Comparison of ENCODE assay signal across 8 cellular contexts in genomic region chr17:37373530-37374159, GRCh38. TPM values are rescaled to one million over a fixed set of nuclear protein-coding genes. Genes with fewer than 3 reads are reported as not detected.
DNase-seq lines count a peak whose midpoint lies in the region; ATAC-seq and TF ChIP-seq lines count a peak whose summit lies in the region.

No MANE protein-coding gene starts in this region.

- H3K9me3 Mint-ChIP-seq in activated CD4-positive, alpha-beta T cell treated with anti-CD3 and anti-CD28 coated beads, Interleukin-2, amount 10 ng/mL, durations not matched to agents 7 days and 5 days: no peaks in the 10 kb centered on the region

- peaks cover 7% of the 10 kb centered on the region for H3K4me1 Mint-ChIP-seq in activated CD4-positive, alpha-beta T cell treated with anti-CD3 and anti-CD28 coated beads, Interleukin-2, amount 10 ng/mL, durations not matched to agents 7 days and 5 days

- TF ChIP-seq CTCF in lung (IDR thresholded peaks at IDR 0.05; ENCODE audit: control extremely low read depth, extremely low read depth): peak; percentile 100

- no peaks in the 10 kb centered on the region for H3K9me3 ChIP-seq in lung (ENCODE audit: control insufficient read depth in 2 of 2, insufficient read depth in 1 of 2, low read length in 1 of 2)

- H3K27ac Mint-ChIP-seq in activated CD4-positive, alpha-beta T cell treated with anti-CD3 and anti-CD28 coated beads, Interleukin-2, amount 10 ng/mL, durations not matched to agents 7 days and 5 days: no peak overlapping the region

- H3K36me3 Mint-ChIP-seq in activated CD4-positive, alpha-beta T cell treated with anti-CD3 and anti-CD28 coated beads, Interleukin-2, amount 10 ng/mL, durations not matched to agents 7 days and 5 days (ENCODE audit: low read depth): no peaks in the 10 kb centered on the region

- H3K4me3 ChIP-seq in lung: no peak overlapping the region

- CTCF ChIA-PET in activated CD4-positive, alpha-beta T cell treated with anti-CD3 and anti-CD28 coated beads, Interleukin-2, amount 10 ng/mL, durations not matched to agents 7 days and 5 days (lab: Charles Lee): interaction anchor here (0.6 to 2.1 kb wide), 35 partner anchors 9 to 771 kb away, joined by 3 to 14 read pairs (median 4); partner anchors contain the start of genes ACACA, MRM1, SYNRG and TADA2A

- H3K27me3 ChIP-seq in lung (ENCODE audit: control insufficient read depth, insufficient read depth): no peaks in the 10 kb centered on the region

- H3K27ac ChIP-seq in lung (ENCODE audit: low read depth in 1 of 2, low read length in 1 of 2): no peak overlapping the region

- WGBS in lung, 2 donors: 8 to 10% methylated on average over 4 of the region's 4 CpGs

- ATAC-seq in lung (ENCODE audit: insufficient read depth, low FRiP score): peak; percentile 91

- H3K27me3 Mint-ChIP-seq in activated CD4-positive, alpha-beta T cell treated with anti-CD3 and anti-CD28 coated beads, Interleukin-2, amount 10 ng/mL, durations not matched to agents 7 days and 5 days: no peaks in the 10 kb centered on the region

- H3K4me1 ChIP-seq in lung (ENCODE audit: control insufficient read depth in 2 of 2, insufficient read depth in 2 of 2, low read length in 2 of 2): no peaks in the 10 kb centered on the region

- POLR2A ChIA-PET in activated CD4-positive, alpha-beta T cell treated with anti-CD3 and anti-CD28 coated beads, Interleukin-2, amount 10 ng/mL, durations not matched to agents 7 days and 5 days (lab: Charles Lee): no interaction called here

- no peak overlapping the region for H3K4me3 Mint-ChIP-seq in activated CD4-positive, alpha-beta T cell treated with anti-CD3 and anti-CD28 coated beads, Interleukin-2, amount 10 ng/mL, durations not matched to agents 7 days and 5 days

- intact Hi-C loops in posterior vena cava (cut with DNase I): no loop called here

- DNase-seq in GM04504 (ENCODE audit: low read depth) (peak; percentile 62), HS-5 (ENCODE audit: low read depth) (peak; percentile 60), NCI-H82 (lab: John Stamatoyannopoulos, UW) (peak; percentile 94), dedifferentiated amniotic fluid mesenchymal stem cell (ENCODE audit: extremely low spot score) (peak; percentile 82), lung (ENCODE audit: low spot score) (peak; percentile 59), posterior vena cava (ENCODE audit: low spot score) (no peak)
- peak; percentile 80 for DNase-seq in activated CD4-positive, alpha-beta T cell treated with anti-CD3 and anti-CD28 coated beads, Interleukin-2, amount 10 ng/mL, durations not matched to agents 7 days and 5 days
- peak; percentile 16 for DNase-seq in stimulated activated CD8-positive, alpha-beta memory T cell treated with anti-CD3 and anti-CD28 coated beads, Interleukin-12 subunit alpha, Interleukin-12 subunit beta, amount 100 ng/mL, for 4 hours (ENCODE audit: low read depth)

- H3K36me3 ChIP-seq in lung (ENCODE audit: control insufficient read depth in 2 of 2, insufficient read depth in 2 of 2, low read length in 2 of 2): no peaks in the 10 kb centered on the region

RNA-seq across cellular contexts. Expression of gene C17orf78, which starts 2.1 kb away (rescaled TPM):
- not detected for total RNA-seq in activated CD4-positive, alpha-beta T cell treated with anti-CD3 and anti-CD28 coated beads, Interleukin-2, amount 10 ng/mL, durations not matched to agents 7 days and 5 days
- total RNA-seq in lung: not detected
- polyA plus RNA-seq in lung: not detected
- total RNA-seq in posterior vena cava: not detected

RNA-seq across cellular contexts. Expression of gene ACACA, which starts 33.0 kb away (rescaled TPM):
- total RNA-seq in activated CD4-positive, alpha-beta T cell treated with anti-CD3 and anti-CD28 coated beads, Interleukin-2, amount 10 ng/mL, durations not matched to agents 7 days and 5 days: 10 to 100 TPM; 38.7 TPM
- total RNA-seq in lung (100 to 1,000 TPM in 1 of 2 donors, 10 to 100 TPM in 1; 84.6 to 111 TPM), posterior vena cava (10 to 100 TPM; 37.3 to 39.1 TPM)
- 10 to 100 TPM; 26.0 to 26.6 TPM for polyA plus RNA-seq in lung

RNA-seq across cellular contexts. Expression of gene TADA2A, which starts 33.0 kb away (rescaled TPM):
- 10 to 100 TPM; 40.9 to 45.0 TPM for total RNA-seq in activated CD4-positive, alpha-beta T cell treated with anti-CD3 and anti-CD28 coated beads, Interleukin-2, amount 10 ng/mL, durations not matched to agents 7 days and 5 days
- total RNA-seq in lung: 10 to 100 TPM; 24.7 to 28.6 TPM
- polyA plus RNA-seq in lung: 1 to 10 TPM; 7.4 to 9.2 TPM
- total RNA-seq in posterior vena cava: 10 to 100 TPM; 20.2 to 26.8 TPM
